ENCODE assay signal across 19 cellular contexts in genomic region chr1:41850029-41850428, GRCh38.
A peak's percentile ranks its signal among the peaks of the same experiment; 100 is the strongest.
DNase-seq lines count a peak whose midpoint lies in the region; ATAC-seq, FAIRE-seq and TF ChIP-seq lines count a peak whose summit lies in the region.
"Had no signal": no experiment of that assay in that cellular context is flagged by ENCODE, and none has a peak within 500 bp of the region (broad histone marks: within the 10 kb centered on the region; RNA-seq: fewer than 3 reads in every experiment).

No MANE protein-coding gene starts in this region.

- TF ChIP-seq POLR2A in HepG2 (IDR thresholded peaks at IDR 0.05; ENCODE audit: insufficient read depth in 1 of 2, low read depth in 2 of 2, low read length in 2 of 2): no peak

- H3K27ac ChIP-seq in KOPT-K1 (ENCODE audit: low read depth, low read length, poor library complexity, severe bottlenecking): peak overlapping the region; percentile 50
- H3K27ac ChIP-seq in HepG2 (ENCODE audit: extremely low read length, insufficient read depth, low read length): no peak overlapping the region
- H3K27ac ChIP-seq: C4-2B, KMS-11, parathyroid adenoma had no signal

- H3K9me3 ChIP-seq in KOPT-K1 (ENCODE audit: insufficient read depth, low read length, poor library complexity, severe bottlenecking) (no peaks in the 10 kb centered on the region), HepG2 (ENCODE audit: low read length) (no peaks in the 10 kb centered on the region)

- no peak overlapping the region for H3K27ac Mint-ChIP-seq in activated CD4-positive, alpha-beta T cell treated with anti-CD3 and anti-CD28 coated beads, Interleukin-2, amount 10 ng/mL, durations not matched to agents 7 days and 5 days
- no peak overlapping the region for H3K27ac Mint-ChIP-seq in activated CD8-positive, alpha-beta T cell treated with anti-CD3 and anti-CD28 coated beads, Interleukin-2, amount 10 ng/mL, durations not matched to agents 7 days and 5 days
- H3K27ac Mint-ChIP-seq: stimulated activated naive CD8-positive, alpha-beta T cell treated with anti-CD3 and anti-CD28 coated beads, Interleukin-15, Interleukin-2, amounts not matched to agents 100 ng/mL and 50 ng/mL, for 24 hours had no signal

- no peak overlapping the region for H2AFZ ChIP-seq in HepG2 (ENCODE audit: low read length)
- H2AFZ ChIP-seq: parathyroid adenoma had no signal

- H3K9me3 Mint-ChIP-seq in activated CD4-positive, alpha-beta T cell treated with anti-CD3 and anti-CD28 coated beads, Interleukin-2, amount 10 ng/mL, durations not matched to agents 7 days and 5 days: no peaks in the 10 kb centered on the region
- no peaks in the 10 kb centered on the region for H3K9me3 Mint-ChIP-seq in activated CD8-positive, alpha-beta T cell treated with anti-CD3 and anti-CD28 coated beads, Interleukin-2, amount 10 ng/mL, durations not matched to agents 7 days and 5 days (ENCODE audit: insufficient read depth)

- no peaks in the 10 kb centered on the region for H3K27me3 Mint-ChIP-seq in activated CD4-positive, alpha-beta T cell treated with anti-CD3 and anti-CD28 coated beads, Interleukin-2, amount 10 ng/mL, durations not matched to agents 7 days and 5 days
- peaks cover 3% of the 10 kb centered on the region for H3K27me3 Mint-ChIP-seq in activated CD8-positive, alpha-beta T cell treated with anti-CD3 and anti-CD28 coated beads, Interleukin-2, amount 10 ng/mL, durations not matched to agents 7 days and 5 days (ENCODE audit: low read depth)
- H3K27me3 Mint-ChIP-seq: stimulated activated naive CD8-positive, alpha-beta T cell treated with anti-CD3 and anti-CD28 coated beads, Interleukin-15, Interleukin-2, amounts not matched to agents 100 ng/mL and 50 ng/mL, for 24 hours had no signal

- no peak overlapping the region for H3K4me2 ChIP-seq in HepG2 (ENCODE audit: low read depth, low read length)
- H3K4me2 ChIP-seq: KMS-11 had no signal

- peaks cover 24% of the 10 kb centered on the region for H3K4me1 Mint-ChIP-seq in activated CD4-positive, alpha-beta T cell treated with anti-CD3 and anti-CD28 coated beads, Interleukin-2, amount 10 ng/mL, durations not matched to agents 7 days and 5 days
- peaks cover 30% of the 10 kb centered on the region for H3K4me1 Mint-ChIP-seq in activated CD8-positive, alpha-beta T cell treated with anti-CD3 and anti-CD28 coated beads, Interleukin-2, amount 10 ng/mL, durations not matched to agents 7 days and 5 days (ENCODE audit: low read depth)

- H3K27me3 ChIP-seq in HepG2 (ENCODE audit: control insufficient read depth in 1 of 2, insufficient read depth in 2 of 2, low read length in 2 of 2): peaks cover 4 to 13% of the 10 kb centered on the region in 2 experiments; a peak in 4 of 5 replicates

- TF ChIP-seq EP300 in HepG2 (IDR thresholded peaks at IDR 0.05; ENCODE audit: low read depth in 2 of 2, low read length in 2 of 2) (no peak), HepG2 (CRISPR knock-in tag; IDR thresholded peaks at IDR 0.05; ENCODE audit: borderline replicate concordance) (no peak)

- H3K4me3 ChIP-seq in HepG2 (replicated peaks in 1 of 3; ENCODE audit: insufficient read depth in 1 of 3, low read depth in 2 of 3, low read length in 3 of 3): no peak overlapping the region

- POLR2A ChIA-PET in activated CD4-positive, alpha-beta T cell treated with anti-CD3 and anti-CD28 coated beads, Interleukin-2, amount 10 ng/mL, durations not matched to agents 7 days and 5 days (lab: Charles Lee): no interaction called here
- POLR2A ChIA-PET in activated CD8-positive, alpha-beta T cell treated with anti-CD3 and anti-CD28 coated beads, Interleukin-2, amount 10 ng/mL, durations not matched to agents 7 days and 5 days (lab: Charles Lee): no interaction called here
- POLR2A ChIA-PET in HepG2 (lab: Yijun Ruan, JAX): no interaction called here

- WGBS in HepG2 (ENCODE audit: low lambda C conversion rate): 0% methylated on average over 2 of the region's 2 CpGs

- peak; percentile 8 for DNase-seq in activated CD4-positive, alpha-beta T cell treated with anti-CD3 and anti-CD28 coated beads, Interleukin-2, amount 10 ng/mL, durations not matched to agents 7 days and 5 days
- no peak for DNase-seq in activated CD4-positive, alpha-beta T cell treated with anti-CD3 and anti-CD28 coated beads, Interleukin-2, amount 50 U/mL, for 1 hour
- DNase-seq in activated CD8-positive, alpha-beta T cell treated with anti-CD3 and anti-CD28 coated beads, Interleukin-2, amount 10 ng/mL, durations not matched to agents 7 days and 5 days: peak; percentile 65
- DNase-seq in myocyte (ENCODE audit: low read depth) (peak; percentile 64), NCI-H82 (lab: John Stamatoyannopoulos, UW) (no peak), HepG2 (ENCODE audit: low spot score) (no peak)
- DNase-seq: caudate nucleus, DMS79 treated with DMSO at 0.1 percent for 48 hours, glutamatergic neuron, H7, NCI-H2171 treated with DMSO at 0.1 percent for 48 hours had no signal

- CTCF ChIA-PET in activated CD4-positive, alpha-beta T cell treated with anti-CD3 and anti-CD28 coated beads, Interleukin-2, amount 10 ng/mL, durations not matched to agents 7 days and 5 days (lab: Charles Lee): interaction anchor here (0.6 kb wide), 1 partner anchor 181 kb away, joined by 6 read pairs; no protein-coding TSS in a partner anchor
- CTCF ChIA-PET in activated CD8-positive, alpha-beta T cell treated with anti-CD3 and anti-CD28 coated beads, Interleukin-2, amount 10 ng/mL, durations not matched to agents 7 days and 5 days (lab: Charles Lee): interaction anchor here (1.3 kb wide), 1 partner anchor 277 kb away, joined by 3 read pairs; no protein-coding TSS in a partner anchor
- CTCF ChIA-PET in HepG2 (lab: Yijun Ruan, JAX; ENCODE audit: low intra/inter-chr PET ratio, low total read pairs): no interaction called here

- peaks cover 16% of the 10 kb centered on the region for H3K36me3 Mint-ChIP-seq in activated CD4-positive, alpha-beta T cell treated with anti-CD3 and anti-CD28 coated beads, Interleukin-2, amount 10 ng/mL, durations not matched to agents 7 days and 5 days (ENCODE audit: low read depth)
- peaks cover 3% of the 10 kb centered on the region for H3K36me3 Mint-ChIP-seq in activated CD8-positive, alpha-beta T cell treated with anti-CD3 and anti-CD28 coated beads, Interleukin-2, amount 10 ng/mL, durations not matched to agents 7 days and 5 days (ENCODE audit: low read depth)

- H3K4me1 ChIP-seq in HepG2 (ENCODE audit: insufficient read depth, low read length): no peaks in the 10 kb centered on the region
- H3K4me1 ChIP-seq: parathyroid adenoma had no signal

- no peak for TF ChIP-seq RAD21 in HepG2 (CRISPR knock-in tag; IDR thresholded peaks at IDR 0.05)

- no TSS peak for BruUV-seq in HepG2 (replicated peaks; lab: Mats Ljungman, UMichigan)

- no peak for TF ChIP-seq CTCF in HepG2 (CRISPR knock-in tag; IDR thresholded peaks at IDR 0.05)

- H3K4me3 Mint-ChIP-seq in activated CD4-positive, alpha-beta T cell treated with anti-CD3 and anti-CD28 coated beads, Interleukin-2, amount 10 ng/mL, durations not matched to agents 7 days and 5 days: no peak overlapping the region
- no peak overlapping the region for H3K4me3 Mint-ChIP-seq in activated CD8-positive, alpha-beta T cell treated with anti-CD3 and anti-CD28 coated beads, Interleukin-2, amount 10 ng/mL, durations not matched to agents 7 days and 5 days
- H3K4me3 Mint-ChIP-seq: stimulated activated naive CD8-positive, alpha-beta T cell treated with anti-CD3 and anti-CD28 coated beads, Interleukin-15, Interleukin-2, amounts not matched to agents 100 ng/mL and 50 ng/mL, for 24 hours had no signal

- no peaks in the 10 kb centered on the region for H4K20me1 ChIP-seq in HepG2 (ENCODE audit: insufficient read depth, low read length)

- no peak for FAIRE-seq in HepG2 (lab: Jason Lieb, UNC)

- no peaks in the 10 kb centered on the region for H3K79me2 ChIP-seq in HepG2 (ENCODE audit: insufficient read depth, low read length)
- H3K79me2 ChIP-seq: parathyroid adenoma had no signal

- H3K9ac ChIP-seq in HepG2 (ENCODE audit: insufficient read depth, low read depth, low read length): no peak overlapping the region
- H3K9ac ChIP-seq: KMS-11, parathyroid adenoma had no signal

- peak; percentile 97 for ATAC-seq in activated CD8-positive, alpha-beta T cell treated with anti-CD3 and anti-CD28 coated beads, Interleukin-2, amount 10 ng/mL, durations not matched to agents 7 days and 5 days
- no peak for ATAC-seq in GM19351 (IDR thresholded peaks at IDR 0.05; ENCODE audit: unreplicated experiment)
- ATAC-seq in HepG2: no peak
- ATAC-seq: Panc1, SK-N-SH treated with all-trans-retinoic acid at 6 μM for 48 hours had no signal

- H3K36me3 ChIP-seq in KOPT-K1 (ENCODE audit: insufficient read depth, low read length) (peaks cover 46% of the 10 kb centered on the region), HepG2 (replicated peaks in 1 of 2; ENCODE audit: control insufficient read depth in 1 of 2, insufficient read depth in 2 of 2, low read length in 2 of 2) (no peaks in the 10 kb centered on the region)

- in situ Hi-C loops in HepG2 (cut with HindIII; ENCODE audit: extremely low pct_ligation_motif_present, low pct_unique_long_range_greater_than_20kb): no loop called here

- intact Hi-C loops in HepG2 (cut with micrococcal nuclease; ENCODE audit: unreplicated experiment): no loop called here

TF ChIP-seq in HepG2, 621 proteins besides CTCF, POLR2A, EP300 and RAD21 (continues in another document):
- no peak for TF ChIP-seq ZNF597 (CRISPR knock-in tag; IDR thresholded peaks at IDR 0.05)
- no peak for TF ChIP-seq SOX6 (IDR thresholded peaks at IDR 0.05)
- TF ChIP-seq SOX6 (CRISPR knock-in tag; IDR thresholded peaks at IDR 0.05): no peak
- TF ChIP-seq SAP130 (CRISPR knock-in tag; IDR thresholded peaks at IDR 0.05; ENCODE audit: low read depth): no peak
- no peak for TF ChIP-seq DRAP1 (CRISPR knock-in tag; IDR thresholded peaks at IDR 0.05)
- TF ChIP-seq ZNF205 (CRISPR knock-in tag; IDR thresholded peaks at IDR 0.05): no peak
- TF ChIP-seq FOXK2 (IDR thresholded peaks at IDR 0.05): no peak
- no peak for TF ChIP-seq FOXM1 (CRISPR knock-in tag; IDR thresholded peaks at IDR 0.05)

Comparison
In these comparisons a context has a peak if more than half of its experiments do, and no peak if none do; other contexts are left out.
1. DNase-seq: peak in activated CD4-positive, alpha-beta T cell treated with anti-CD3 and anti-CD28 coated beads, Interleukin-2, amount 10 ng/mL, durations not matched to agents 7 days and 5 days (single experiment), activated CD8-positive, alpha-beta T cell treated with anti-CD3 and anti-CD28 coated beads, Interleukin-2, amount 10 ng/mL, durations not matched to agents 7 days and 5 days (single experiment) and myocyte (single experiment); none in activated CD4-positive, alpha-beta T cell treated with anti-CD3 and anti-CD28 coated beads, Interleukin-2, amount 50 U/mL, for 1 hour (single experiment), NCI-H82 (single experiment) and HepG2 (single experiment).